ENCODE assay signal across 28 cellular contexts in the genomic region with DNA sequence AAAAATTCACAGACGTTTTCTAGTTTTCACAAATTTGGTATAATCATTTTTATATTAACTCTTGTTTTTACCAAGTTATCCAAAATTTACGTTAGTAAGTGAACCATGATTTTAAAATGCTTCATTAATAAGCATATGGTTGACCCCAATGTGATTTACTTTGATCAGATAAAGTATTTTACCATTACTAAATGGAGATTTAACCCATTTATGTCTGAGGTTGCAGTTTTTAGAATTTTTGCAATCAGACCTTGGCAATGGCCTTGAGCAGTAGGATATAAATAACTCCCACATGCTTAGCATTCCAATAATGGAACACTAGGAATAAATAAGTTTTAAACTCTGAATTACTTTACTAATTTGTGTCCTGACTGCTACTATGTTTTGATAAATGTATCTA.
"Had no signal": no experiment of that assay in that cellular context is flagged by ENCODE, and none has a peak within 500 bp of the region (broad histone marks: within the 10 kb centered on the region; RNA-seq: fewer than 3 reads in every experiment).

No MANE protein-coding gene starts in this region.

- H2AFZ ChIP-seq: hepatocyte had no signal

- ATAC-seq: foreskin keratinocyte; gastroesophageal sphincter; left colon; left ventricle myocardium superior; lower lobe of right lung; naive thymus-derived CD8-positive, alpha-beta T cell; psoas muscle; sciatic nerve; stimulated activated memory B cell treated with anti-CD40 and anti-IgM and Interleukin-4, amounts not matched to agents 10 μg/mL and 1 μg/mL and 100 μg/mL, for 72 hours; stimulated activated naive CD8-positive, alpha-beta T cell treated with anti-CD3 and anti-CD28 coated beads, Interleukin-15, Interleukin-2, amounts not matched to agents 100 U/mL and 50 U/mL, for 24 hours had no signal

- H3K4me2 ChIP-seq: hepatocyte had no signal

- FAIRE-seq: colon, endothelial cell of umbilical vein had no signal

- H3K4me3 ChIP-seq: esophagus muscularis mucosa, gastroesophageal sphincter, heart left ventricle, hepatocyte, lower lobe of right lung, psoas muscle, spleen, testis, tibial artery had no signal

- DNase-seq: effector CD8-positive, alpha-beta T cell; endodermal cell; foreskin keratinocyte; heart left ventricle; islet precursor cell; kidney glomerular epithelial cell; left colon; left ventricle myocardium superior; lower lobe of right lung; naive thymus-derived CD8-positive, alpha-beta T cell; nephron progenitor cell; nucleus accumbens; posterior cingulate gyrus; psoas muscle; retina; spleen; stimulated activated CD4-positive, alpha-beta T cell treated with anti-CD3 and anti-CD28 coated beads, Interleukin-4, amount 100 ng/mL, for 4 hours; stimulated activated naive CD8-positive, alpha-beta T cell treated with anti-CD3 and anti-CD28 coated beads, Interleukin-15, Interleukin-2, amounts not matched to agents 100 U/mL and 50 U/mL, for 24 hours; substantia nigra; testis; tibial artery had no signal

- H3K4me1 ChIP-seq: lower lobe of right lung, testis had no signal

- H3K27me3 ChIP-seq: esophagus muscularis mucosa, foreskin keratinocyte, gastroesophageal sphincter, heart left ventricle, hepatocyte, spleen, testis, tibial artery had no signal

- H3K27ac ChIP-seq: esophagus muscularis mucosa, foreskin keratinocyte, gastroesophageal sphincter, hepatocyte, lower lobe of right lung, psoas muscle, spleen, testis, tibial artery had no signal

- H3K9me3 ChIP-seq: esophagus muscularis mucosa, gastroesophageal sphincter, lower lobe of right lung, psoas muscle, testis, tibial artery had no signal
